1 cellular context compared by ENCODE assay signal in the genomic region with DNA sequence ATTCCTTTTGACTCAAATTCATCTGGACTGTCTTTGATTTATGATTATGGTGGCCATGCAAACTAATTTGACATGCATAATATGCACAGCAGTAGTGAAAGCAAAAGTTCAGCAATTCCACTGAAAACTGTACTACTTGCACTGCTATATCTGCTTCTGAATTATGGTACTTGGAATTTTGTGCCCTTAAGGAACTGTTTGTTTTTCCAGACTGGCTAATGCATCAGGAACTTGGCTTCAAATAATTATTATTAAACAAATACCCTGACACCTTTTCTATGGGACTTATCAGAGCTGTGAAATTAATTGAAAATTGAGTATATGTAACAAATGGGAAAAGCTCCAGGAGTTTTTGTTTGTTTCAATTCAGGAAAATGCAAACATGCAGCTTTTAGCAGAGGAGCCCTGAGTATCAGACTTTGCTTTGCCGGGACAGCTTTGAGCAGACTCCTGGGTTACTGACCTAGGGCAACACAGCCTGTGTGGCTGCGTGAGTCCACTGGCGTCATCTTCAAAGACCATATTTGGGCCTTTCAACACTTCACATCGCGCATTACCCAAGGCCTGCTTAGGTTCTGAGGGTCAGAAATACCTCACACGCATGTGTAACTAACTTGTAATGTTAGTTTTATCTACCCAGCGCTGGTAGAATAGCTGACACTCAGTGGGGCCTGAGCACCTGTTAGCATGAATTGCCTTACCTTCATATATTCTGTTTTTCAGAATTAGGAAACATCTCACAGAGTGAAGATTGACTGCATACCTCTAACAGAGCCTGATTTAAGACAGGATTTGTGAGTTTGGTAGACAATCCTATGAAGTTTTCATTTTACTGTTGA.
TF ChIP-seq lines count a peak whose summit lies in the region.

No MANE protein-coding gene starts in this region.

TF ChIP-seq in liver, 16 proteins besides CTCF, POLR2A, EP300 and RAD21:
- TF ChIP-seq, protein P1, sequence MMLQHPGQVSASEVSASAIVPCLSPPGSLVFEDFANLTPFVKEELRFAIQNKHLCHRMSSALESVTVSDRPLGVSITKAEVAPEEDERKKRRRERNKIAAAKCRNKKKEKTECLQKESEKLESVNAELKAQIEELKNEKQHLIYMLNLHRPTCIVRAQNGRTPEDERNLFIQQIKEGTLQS (IDR thresholded peaks at IDR 0.05) = peak; percentile 64
- TF ChIP-seq SP1 (IDR thresholded peaks at IDR 0.05) = peak; percentile 97
- peak; percentile 57 for TF ChIP-seq YY1 (IDR thresholded peaks at IDR 0.05)
- no peak for TF ChIP-seq FOXA2 (IDR thresholded peaks at IDR 0.05)
- TF ChIP-seq FOXA1 (IDR thresholded peaks at IDR 0.05) = peak; percentile 20
- TF ChIP-seq RXRA (IDR thresholded peaks at IDR 0.05) = peak; percentile 94 to 97
- TF ChIP-seq NR2F2 (IDR thresholded peaks at IDR 0.05) = peak; percentile 49
- TF ChIP-seq, protein P2, sequence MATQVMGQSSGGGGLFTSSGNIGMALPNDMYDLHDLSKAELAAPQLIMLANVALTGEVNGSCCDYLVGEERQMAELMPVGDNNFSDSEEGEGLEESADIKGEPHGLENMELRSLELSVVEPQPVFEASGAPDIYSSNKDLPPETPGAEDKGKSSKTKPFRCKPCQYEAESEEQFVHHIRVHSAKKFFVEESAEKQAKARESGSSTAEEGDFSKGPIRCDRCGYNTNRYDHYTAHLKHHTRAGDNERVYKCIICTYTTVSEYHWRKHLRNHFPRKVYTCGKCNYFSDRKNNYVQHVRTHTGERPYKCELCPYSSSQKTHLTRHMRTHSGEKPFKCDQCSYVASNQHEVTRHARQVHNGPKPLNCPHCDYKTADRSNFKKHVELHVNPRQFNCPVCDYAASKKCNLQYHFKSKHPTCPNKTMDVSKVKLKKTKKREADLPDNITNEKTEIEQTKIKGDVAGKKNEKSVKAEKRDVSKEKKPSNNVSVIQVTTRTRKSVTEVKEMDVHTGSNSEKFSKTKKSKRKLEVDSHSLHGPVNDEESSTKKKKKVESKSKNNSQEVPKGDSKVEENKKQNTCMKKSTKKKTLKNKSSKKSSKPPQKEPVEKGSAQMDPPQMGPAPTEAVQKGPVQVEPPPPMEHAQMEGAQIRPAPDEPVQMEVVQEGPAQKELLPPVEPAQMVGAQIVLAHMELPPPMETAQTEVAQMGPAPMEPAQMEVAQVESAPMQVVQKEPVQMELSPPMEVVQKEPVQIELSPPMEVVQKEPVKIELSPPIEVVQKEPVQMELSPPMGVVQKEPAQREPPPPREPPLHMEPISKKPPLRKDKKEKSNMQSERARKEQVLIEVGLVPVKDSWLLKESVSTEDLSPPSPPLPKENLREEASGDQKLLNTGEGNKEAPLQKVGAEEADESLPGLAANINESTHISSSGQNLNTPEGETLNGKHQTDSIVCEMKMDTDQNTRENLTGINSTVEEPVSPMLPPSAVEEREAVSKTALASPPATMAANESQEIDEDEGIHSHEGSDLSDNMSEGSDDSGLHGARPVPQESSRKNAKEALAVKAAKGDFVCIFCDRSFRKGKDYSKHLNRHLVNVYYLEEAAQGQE (IDR thresholded peaks at IDR 0.05) = peak; percentile 71
- no peak for TF ChIP-seq EGR1 (IDR thresholded peaks at IDR 0.05; ENCODE audit: low read depth in 2 of 2)
- no peak for TF ChIP-seq GABPA (IDR thresholded peaks at IDR 0.05 in 1 of 2, conservative IDR thresholded peaks at IDR 0.05 in 1 of 2)
- peak; percentile 91 for TF ChIP-seq HNF4G (IDR thresholded peaks at IDR 0.05)
- TF ChIP-seq, protein P3, sequence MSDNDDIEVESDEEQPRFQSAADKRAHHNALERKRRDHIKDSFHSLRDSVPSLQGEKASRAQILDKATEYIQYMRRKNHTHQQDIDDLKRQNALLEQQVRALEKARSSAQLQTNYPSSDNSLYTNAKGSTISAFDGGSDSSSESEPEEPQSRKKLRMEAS (IDR thresholded peaks at IDR 0.05) = no peak
- TF ChIP-seq, protein P4, sequence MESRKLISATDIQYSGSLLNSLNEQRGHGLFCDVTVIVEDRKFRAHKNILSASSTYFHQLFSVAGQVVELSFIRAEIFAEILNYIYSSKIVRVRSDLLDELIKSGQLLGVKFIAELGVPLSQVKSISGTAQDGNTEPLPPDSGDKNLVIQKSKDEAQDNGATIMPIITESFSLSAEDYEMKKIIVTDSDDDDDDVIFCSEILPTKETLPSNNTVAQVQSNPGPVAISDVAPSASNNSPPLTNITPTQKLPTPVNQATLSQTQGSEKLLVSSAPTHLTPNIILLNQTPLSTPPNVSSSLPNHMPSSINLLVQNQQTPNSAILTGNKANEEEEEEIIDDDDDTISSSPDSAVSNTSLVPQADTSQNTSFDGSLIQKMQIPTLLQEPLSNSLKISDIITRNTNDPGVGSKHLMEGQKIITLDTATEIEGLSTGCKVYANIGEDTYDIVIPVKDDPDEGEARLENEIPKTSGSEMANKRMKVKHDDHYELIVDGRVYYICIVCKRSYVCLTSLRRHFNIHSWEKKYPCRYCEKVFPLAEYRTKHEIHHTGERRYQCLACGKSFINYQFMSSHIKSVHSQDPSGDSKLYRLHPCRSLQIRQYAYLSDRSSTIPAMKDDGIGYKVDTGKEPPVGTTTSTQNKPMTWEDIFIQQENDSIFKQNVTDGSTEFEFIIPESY (IDR thresholded peaks at IDR 0.05) = no peak
- peak; percentile 65 to 82 for TF ChIP-seq JUND (IDR thresholded peaks at IDR 0.05)
- peak; percentile 90 to 98 for TF ChIP-seq HNF4A (conservative IDR thresholded peaks at IDR 0.05)
- TF ChIP-seq TAF1 (conservative IDR thresholded peaks at IDR 0.05) = peak; percentile 50
